Comparison of ENCODE assay signal across 33 cellular contexts in genomic region chr2:109109342-109109741, GRCh38.
"Had no signal": no experiment of that assay in that cellular context is flagged by ENCODE, and none has a peak within 500 bp of the region (broad histone marks: within the 10 kb centered on the region; RNA-seq: fewer than 3 reads in every experiment).

No MANE protein-coding gene starts in this region.

- H3K27ac ChIP-seq: adrenal gland, body of pancreas, colonic mucosa, epithelial cell of prostate, esophagus squamous epithelium, gastroesophageal sphincter, heart right ventricle, WERI-Rb-1 had no signal

- H3K27ac Mint-ChIP-seq: activated B cell treated with CpG ODN at 0.5 μM for 24 hours; activated CD8-positive, alpha-beta T cell treated with anti-CD3 and anti-CD28 coated beads for 36 hours; activated naive CD4-positive, alpha-beta T cell treated with anti-CD3 and anti-CD28 coated beads for 36 hours; activated naive CD4-positive, alpha-beta T cell treated with anti-CD3 and anti-CD28 coated beads, Interleukin-2, amount 50 U/mL, for 24 hours; activated naive CD8-positive, alpha-beta T cell treated with anti-CD3 and anti-CD28 coated beads for 36 hours; activated naive CD8-positive, alpha-beta T cell treated with anti-CD3 and anti-CD28 coated beads, Interleukin-2, amount 50 U/mL, for 24 hours; activated T-helper 1 cell treated with anti-CD3 and anti-CD28 coated beads, Interleukin-12 subunit alpha, Interleukin-12 subunit beta, Interleukin-2, Interleukin-4 antibody, amounts not matched to agents 30 ng/mL and 10 ng/mL and 1 ng/mL, durations not matched to agents 14 hours and 24 hours and 36 hours; activated T-helper 2 cell treated with anti-CD3 and anti-CD28 coated beads, Interferon-gamma antibody, Interleukin-2, Interleukin-4, amounts not matched to agents 10 μg/mL and 5 μg/mL and 100 μg/mL, durations not matched to agents 14 hours and 24 hours and 36 hours; T-helper 17 cell; T-helper 2 cell treated with Interferon-gamma antibody and Interleukin-4, amounts not matched to agents 5 μg/mL and 100 μg/mL, for 36 hours had no signal

- H3K36me3 Mint-ChIP-seq: activated naive CD4-positive, alpha-beta T cell treated with anti-CD3 and anti-CD28 coated beads, Interleukin-2, amount 50 U/mL, for 24 hours; activated naive CD8-positive, alpha-beta T cell treated with anti-CD3 and anti-CD28 coated beads for 36 hours had no signal

- H3K4me1 Mint-ChIP-seq: activated B cell treated with CpG ODN at 0.5 μM for 24 hours; activated naive CD4-positive, alpha-beta T cell treated with anti-CD3 and anti-CD28 coated beads, Interleukin-2, amount 50 U/mL, for 24 hours; activated naive CD8-positive, alpha-beta T cell treated with anti-CD3 and anti-CD28 coated beads for 36 hours; activated naive CD8-positive, alpha-beta T cell treated with anti-CD3 and anti-CD28 coated beads, Interleukin-2, amount 50 U/mL, for 24 hours; T-helper 17 cell had no signal

- H3K27me3 Mint-ChIP-seq: activated B cell treated with CpG ODN at 0.5 μM for 24 hours; activated CD8-positive, alpha-beta T cell treated with anti-CD3 and anti-CD28 coated beads for 36 hours; activated naive CD4-positive, alpha-beta T cell treated with anti-CD3 and anti-CD28 coated beads, Interleukin-2, amount 50 U/mL, for 24 hours; activated naive CD8-positive, alpha-beta T cell treated with anti-CD3 and anti-CD28 coated beads for 36 hours; activated naive CD8-positive, alpha-beta T cell treated with anti-CD3 and anti-CD28 coated beads, Interleukin-2, amount 50 U/mL, for 24 hours; T-helper 17 cell had no signal

- H3K9me3 Mint-ChIP-seq: activated B cell treated with CpG ODN at 0.5 μM for 24 hours; activated CD8-positive, alpha-beta T cell treated with anti-CD3 and anti-CD28 coated beads for 36 hours; activated naive CD4-positive, alpha-beta T cell treated with anti-CD3 and anti-CD28 coated beads, Interleukin-2, amount 50 U/mL, for 24 hours; activated naive CD8-positive, alpha-beta T cell treated with anti-CD3 and anti-CD28 coated beads, Interleukin-2, amount 50 U/mL, for 24 hours; activated T-helper 1 cell treated with anti-CD3 and anti-CD28 coated beads, Interleukin-12 subunit alpha, Interleukin-12 subunit beta, Interleukin-2, Interleukin-4 antibody, amounts not matched to agents 30 ng/mL and 10 ng/mL and 1 ng/mL, durations not matched to agents 14 hours and 24 hours and 36 hours; activated T-helper 2 cell treated with anti-CD3 and anti-CD28 coated beads, Interferon-gamma antibody, Interleukin-2, Interleukin-4, amounts not matched to agents 10 μg/mL and 5 μg/mL and 100 μg/mL, durations not matched to agents 14 hours and 24 hours and 36 hours; T-helper 2 cell treated with Interferon-gamma antibody and Interleukin-4, amounts not matched to agents 5 μg/mL and 100 μg/mL, for 36 hours had no signal

- H3K9me3 ChIP-seq: adrenal gland, body of pancreas, colonic mucosa, esophagus squamous epithelium, gastroesophageal sphincter, heart right ventricle had no signal

- DNase-seq: activated B cell treated with CpG ODN at 0.5 μM for 24 hours; activated CD4-positive, alpha-beta T cell treated with anti-CD3 and anti-CD28 coated beads for 48 hours; activated CD4-positive, alpha-beta T cell treated with anti-CD3 and anti-CD28 coated beads, Interleukin-2, amount 50 U/mL, for 1 hour; activated CD4-positive, alpha-beta T cell treated with anti-CD3 and anti-CD28 coated beads, Interleukin-2, amount 50 U/mL, for 48 hours; activated CD8-positive, alpha-beta memory T cell treated with anti-CD3 and anti-CD28 coated beads for 24 hours; activated CD8-positive, alpha-beta T cell treated with anti-CD3 and anti-CD28 coated beads for 36 hours; activated effector memory CD4-positive, alpha-beta T cell treated with anti-CD3 and anti-CD28 coated beads, Interleukin-2, amount 50 U/mL, for 16 hours; activated naive CD4-positive, alpha-beta T cell treated with anti-CD3 and anti-CD28 coated beads for 36 hours; activated naive CD8-positive, alpha-beta T cell treated with anti-CD3 and anti-CD28 coated beads for 36 hours; activated naive CD8-positive, alpha-beta T cell treated with anti-CD3 and anti-CD28 coated beads, Interleukin-2, amount 50 U/mL, for 24 hours; activated T-cell treated with anti-CD3 and anti-CD28 coated beads, Interleukin-2, amount 50 U/mL, for 48 hours; amygdala; body of pancreas; central memory CD4-positive, alpha-beta T cell; cerebellar nuclear complex; colonic mucosa; effector CD8-positive, alpha-beta T cell; esophagus squamous epithelium; foreskin melanocyte; heart right ventricle; T-helper 17 cell; T1000; WERI-Rb-1 had no signal

- H3K36me3 ChIP-seq: adrenal gland, colonic mucosa, esophagus squamous epithelium, gastroesophageal sphincter, heart right ventricle, WERI-Rb-1 had no signal

- H3K27me3 ChIP-seq: adrenal gland, body of pancreas, colonic mucosa, esophagus squamous epithelium, gastroesophageal sphincter had no signal

- H3K4me3 ChIP-seq: adrenal gland, body of pancreas, colonic mucosa, esophagus squamous epithelium, gastroesophageal sphincter, heart right ventricle had no signal

- H3K4me3 Mint-ChIP-seq: activated B cell treated with CpG ODN at 0.5 μM for 24 hours; activated CD8-positive, alpha-beta T cell treated with anti-CD3 and anti-CD28 coated beads for 36 hours; activated naive CD4-positive, alpha-beta T cell treated with anti-CD3 and anti-CD28 coated beads for 36 hours; activated naive CD4-positive, alpha-beta T cell treated with anti-CD3 and anti-CD28 coated beads, Interleukin-2, amount 50 U/mL, for 24 hours; activated naive CD8-positive, alpha-beta T cell treated with anti-CD3 and anti-CD28 coated beads for 36 hours; activated naive CD8-positive, alpha-beta T cell treated with anti-CD3 and anti-CD28 coated beads, Interleukin-2, amount 50 U/mL, for 24 hours; activated T-helper 1 cell treated with anti-CD3 and anti-CD28 coated beads, Interleukin-12 subunit alpha, Interleukin-12 subunit beta, Interleukin-2, Interleukin-4 antibody, amounts not matched to agents 30 ng/mL and 10 ng/mL and 1 ng/mL, durations not matched to agents 14 hours and 24 hours and 36 hours; T-helper 17 cell; T-helper 2 cell treated with Interferon-gamma antibody and Interleukin-4, amounts not matched to agents 5 μg/mL and 100 μg/mL, for 36 hours had no signal

- ATAC-seq: activated CD4-positive, CD25-positive, alpha-beta regulatory T cell treated with anti-CD3 and anti-CD28 coated beads, Interleukin-2, amount 50 U/mL, for 24 hours; activated CD8-positive, alpha-beta T cell treated with anti-CD3 and anti-CD28 coated beads for 36 hours; activated naive CD8-positive, alpha-beta T cell treated with anti-CD3 and anti-CD28 coated beads, Interleukin-2, amount 50 U/mL, for 24 hours; body of pancreas; gastroesophageal sphincter; heart right ventricle; T-helper 17 cell had no signal

- FAIRE-seq: endometrium, endothelial cell of umbilical vein had no signal

- H3K4me1 ChIP-seq: adrenal gland, body of pancreas, colonic mucosa, esophagus squamous epithelium, gastroesophageal sphincter, heart right ventricle had no signal
